ENCODE assay signal across 8 cellular contexts in genomic region chr2:72150157-72150960, GRCh38. TPM values are rescaled to one million over a fixed set of nuclear protein-coding genes. Genes with fewer than 3 reads are reported as not detected.
DNase-seq lines count a peak whose midpoint lies in the region; ATAC-seq, FAIRE-seq and TF ChIP-seq lines count a peak whose summit lies in the region.

No MANE protein-coding gene starts in this region.

- H3K27ac ChIP-seq in WERI-Rb-1: no peak overlapping the region

- no peak for FAIRE-seq in bronchial epithelial cell (lab: Jason Lieb, UNC)

- peaks cover 9% of the 10 kb centered on the region for H3K9me3 ChIP-seq in WERI-Rb-1 (ENCODE audit: severe bottlenecking)

- peak; percentile 73 for ATAC-seq in HG03095 (IDR thresholded peaks at IDR 0.05; ENCODE audit: unreplicated experiment)

- peak; percentile 84 for TF ChIP-seq CTCF in WERI-Rb-1 (IDR thresholded peaks at IDR 0.05; ENCODE audit: low read depth, low read length)
- TF ChIP-seq CTCF in bronchial epithelial cell (IDR thresholded peaks at IDR 0.05; ENCODE audit: insufficient read depth, low read length, severe bottlenecking): peak; percentile 85

- H3K36me3 ChIP-seq in WERI-Rb-1 (no peaks in the 10 kb centered on the region), bronchial epithelial cell (ENCODE audit: control insufficient read depth, insufficient read depth, low read length) (no peaks in the 10 kb centered on the region)

- DNase-seq in NCI-H2081 (lab: John Stamatoyannopoulos, UW): peak; percentile 58 to 59
- DNase-seq in NCI-H2081 treated with DMSO at 0.1 percent for 48 hours (lab: John Stamatoyannopoulos, UW): no peak
- DNase-seq in NCI-H2171 treated with DMSO at 0.1 percent for 48 hours (lab: John Stamatoyannopoulos, UW): peak; percentile 87
- peak; percentile 89 for DNase-seq in WERI-Rb-1
- peak; percentile 62 for DNase-seq in bronchial epithelial cell (ENCODE audit: low read depth)
- peak; percentile 67 for DNase-seq in iris pigment epithelial cell (ENCODE audit: low read depth)
- DNase-seq in stimulated activated CD4-positive, alpha-beta T cell treated with anti-CD3 and anti-CD28 coated beads, Interleukin-12 subunit alpha, Interleukin-12 subunit beta, amount 100 ng/mL, for 4 hours: peak; percentile 60

- peaks cover 45% of the 10 kb centered on the region for H3K27me3 ChIP-seq in WERI-Rb-1 (ENCODE audit: insufficient read depth, low read depth, severe bottlenecking)
- peaks cover 38% of the 10 kb centered on the region for H3K27me3 ChIP-seq in bronchial epithelial cell (ENCODE audit: control insufficient read depth, insufficient read depth, low read length)

- H3K4me3 ChIP-seq in WERI-Rb-1 (ENCODE audit: low read depth, low read length) (peak overlapping the region; percentile 50), bronchial epithelial cell (ENCODE audit: low read depth, low read length) (no peak overlapping the region)

RNA-seq across cellular contexts. Expression of gene CYP26B1, which starts 2.7 kb away (rescaled TPM):
- total RNA-seq in bronchial epithelial cell: under 0.01 and 0.53 TPM in 2 replicates
